ENCODE assay signal across 13 cellular contexts in genomic region chrY:13149148-13149547, GRCh38.
DNase-seq lines count a peak whose midpoint lies in the region; ATAC-seq, FAIRE-seq and TF ChIP-seq lines count a peak whose summit lies in the region.
"Had no signal": no experiment of that assay in that cellular context is flagged by ENCODE, and none has a peak within 500 bp of the region (broad histone marks: within the 10 kb centered on the region; RNA-seq: fewer than 3 reads in every experiment).

No MANE protein-coding gene starts in this region.

- DNase-seq in AG04449 (ENCODE audit: low read depth, low spot score) (no peak), SJSA1 (ENCODE audit: low read depth in 1 of 2, low spot score in 2 of 2) (no peak), fibroblast of peridontal ligament (ENCODE audit: extremely low read depth) (peak; percentile 1), DMS53 treated with DMSO at 0.1 percent for 48 hours (lab: John Stamatoyannopoulos, UW; ENCODE audit: unreplicated experiment) (no peak), dedifferentiated amniotic fluid mesenchymal stem cell (ENCODE audit: extremely low spot score) (no peak), urothelium cell line (ENCODE audit: low spot score) (no peak)
- no peak for DNase-seq in CD8-positive, alpha-beta memory T cell
- DNase-seq: activated CD8-positive, alpha-beta memory T cell treated with anti-CD3 and anti-CD28 coated beads for 24 hours; foreskin keratinocyte; immature natural killer cell had no signal

- POLR2A ChIA-PET in AG04449 (lab: Yijun Ruan, JAX) = no interaction called here
- POLR2A ChIA-PET in CD8-positive, alpha-beta memory T cell (lab: Charles Lee) = no interaction called here

- no peaks in the 10 kb centered on the region for H3K27me3 ChIP-seq in CD8-positive, alpha-beta memory T cell (ENCODE audit: insufficient read depth, low read length, poor library complexity, severe bottlenecking)
- H3K27me3 ChIP-seq in SJSA1 (replicated peaks) = no peaks in the 10 kb centered on the region
- H3K27me3 ChIP-seq: foreskin keratinocyte had no signal

- no peak overlapping the region for H3K27ac Mint-ChIP-seq in CD8-positive, alpha-beta memory T cell

- no peaks in the 10 kb centered on the region for H3K36me3 Mint-ChIP-seq in CD8-positive, alpha-beta memory T cell
- H3K36me3 Mint-ChIP-seq: immature natural killer cell had no signal

- H3K4me1 Mint-ChIP-seq in CD8-positive, alpha-beta memory T cell = peaks cover 0 to 11% (median 0%) of the 10 kb centered on the region in 3 donors
- H3K4me1 Mint-ChIP-seq: immature natural killer cell had no signal

- no peaks in the 10 kb centered on the region for H3K9me3 Mint-ChIP-seq in CD8-positive, alpha-beta memory T cell

- FAIRE-seq in urothelium cell line (lab: Jason Lieb, UNC) = no peak
- FAIRE-seq: colon had no signal

- no peak for TF ChIP-seq CTCF in AG04449 (IDR thresholded peaks at IDR 0.05; ENCODE audit: insufficient read depth, low read length, missing control alignments)

- peak overlapping the region in 2 of 7 donors; percentile 67 to 86 for H3K4me3 Mint-ChIP-seq in CD8-positive, alpha-beta memory T cell

- CTCF ChIA-PET in AG04449 (lab: Yijun Ruan, JAX) = no interaction called here
- CTCF ChIA-PET in CD8-positive, alpha-beta memory T cell (lab: Charles Lee) = no interaction called here

- no peak overlapping the region for H3K27ac ChIP-seq in CD8-positive, alpha-beta memory T cell (ENCODE audit: low read depth, low read length)
- H3K27ac ChIP-seq in SJSA1 = no peak overlapping the region
- H3K27ac ChIP-seq: foreskin keratinocyte had no signal

- no peaks in the 10 kb centered on the region for H3K36me3 ChIP-seq in CD8-positive, alpha-beta memory T cell (ENCODE audit: insufficient read depth, low read length)
- H3K36me3 ChIP-seq in SJSA1 = no peaks in the 10 kb centered on the region

- no peaks in the 10 kb centered on the region for H3K27me3 Mint-ChIP-seq in CD8-positive, alpha-beta memory T cell

- ATAC-seq in HG02973 (IDR thresholded peaks at IDR 0.05; ENCODE audit: unreplicated experiment) = no peak
- ATAC-seq: foreskin keratinocyte, sciatic nerve had no signal

- H3K9me3 ChIP-seq in CD8-positive, alpha-beta memory T cell (ENCODE audit: low read length) = no peaks in the 10 kb centered on the region
- H3K9me3 ChIP-seq in SJSA1 (replicated peaks) = no peaks in the 10 kb centered on the region

- H3K4me1 ChIP-seq in CD8-positive, alpha-beta memory T cell (ENCODE audit: insufficient read depth, low read length) = no peaks in the 10 kb centered on the region
- no peaks in the 10 kb centered on the region for H3K4me1 ChIP-seq in SJSA1 (replicated peaks)
- H3K4me1 ChIP-seq: foreskin keratinocyte had no signal

- H3K4me3 ChIP-seq in AG04449 (ENCODE audit: low read depth, low read length) (peak overlapping the region; percentile 36; the same call in 1 of the 2 replicates), SJSA1 (peak overlapping the region; percentile 14; the same call in 1 of the 2 replicates)
- H3K4me3 ChIP-seq in CD8-positive, alpha-beta memory T cell (ENCODE audit: low read length) = peak overlapping the region; percentile 47
